ENCODE assay signal across 8 cellular contexts in genomic region chr10:61987951-61988379, GRCh38.
DNase-seq lines count a peak whose midpoint lies in the region; ATAC-seq and TF ChIP-seq lines count a peak whose summit lies in the region.

No MANE protein-coding gene starts in this region.

- intact Hi-C loops in Calu3 (cut with micrococcal nuclease; ENCODE audit: unreplicated experiment): no loop called here

- BruUV-seq in Calu3 (replicated peaks; lab: Mats Ljungman, UMichigan): no TSS peak

- no peaks in the 10 kb centered on the region for H3K9me3 ChIP-seq in muscle layer of duodenum (ENCODE audit: control insufficient read depth in 1 of 2, low read length in 2 of 2)

- no peak for TF ChIP-seq CTCF in Calu3 (IDR thresholded peaks at IDR 0.05; ENCODE audit: unreplicated experiment)

- peaks cover 56% of the 10 kb centered on the region for H3K4me1 Mint-ChIP-seq in activated CD8-positive, alpha-beta T cell treated with anti-CD3 and anti-CD28 coated beads, Interleukin-2, amount 10 ng/mL, durations not matched to agents 7 days and 5 days (ENCODE audit: low read depth)
- peaks cover 10% of the 10 kb centered on the region for H3K4me1 Mint-ChIP-seq in Calu3 (ENCODE audit: low read depth, unreplicated experiment)

- H3K4me3 ChIP-seq in ACC112 (ENCODE audit: low read depth, low read length): peak overlapping the region; percentile 15
- H3K4me3 ChIP-seq in muscle layer of duodenum (ENCODE audit: low read depth in 1 of 2, low read length in 2 of 2): peak overlapping the region in 1 of 2 donors; percentile 19

- H3K36me3 ChIP-seq in ACC112 (ENCODE audit: insufficient read depth, low read length) (no peaks in the 10 kb centered on the region), muscle layer of duodenum (ENCODE audit: control insufficient read depth in 1 of 2, insufficient read depth in 2 of 2, low read length in 2 of 2) (peaks cover 0 to 9% of the 10 kb centered on the region in 2 donors)

- no peak overlapping the region for H2AFZ ChIP-seq in ACC112 (ENCODE audit: low read length, unreplicated experiment)

- peak; percentile 97 for ATAC-seq in GM19023 (IDR thresholded peaks at IDR 0.05; ENCODE audit: unreplicated experiment)
- peak; percentile 95 for ATAC-seq in HG03097 (IDR thresholded peaks at IDR 0.05; ENCODE audit: low FRiP score, unreplicated experiment)
- peak; percentile 91 for ATAC-seq in activated CD8-positive, alpha-beta T cell treated with anti-CD3 and anti-CD28 coated beads, Interleukin-2, amount 10 ng/mL, durations not matched to agents 7 days and 5 days

- peak; percentile 42 for DNase-seq in activated CD8-positive, alpha-beta T cell treated with anti-CD3 and anti-CD28 coated beads, Interleukin-2, amount 10 ng/mL, durations not matched to agents 7 days and 5 days
- DNase-seq in pons (ENCODE audit: low spot score): no peak
- no peak for DNase-seq in Calu3
- DNase-seq in iPS-NIHi7 (ENCODE audit: extremely low spot score): no peak

- H3K4me3 Mint-ChIP-seq in activated CD8-positive, alpha-beta T cell treated with anti-CD3 and anti-CD28 coated beads, Interleukin-2, amount 10 ng/mL, durations not matched to agents 7 days and 5 days: peak overlapping the region; percentile 56
- no peak overlapping the region for H3K4me3 Mint-ChIP-seq in Calu3 (ENCODE audit: low read depth, unreplicated experiment)

- POLR2A ChIA-PET in activated CD8-positive, alpha-beta T cell treated with anti-CD3 and anti-CD28 coated beads, Interleukin-2, amount 10 ng/mL, durations not matched to agents 7 days and 5 days (lab: Charles Lee): interaction anchor here (0.7 to 5.9 kb wide), 10 partner anchors 10 to 90 kb away, joined by 3 to 58 read pairs (median 3); partner anchors contain the start of gene ARID5B

- peak overlapping the region; percentile 88 for H3K27ac Mint-ChIP-seq in activated CD8-positive, alpha-beta T cell treated with anti-CD3 and anti-CD28 coated beads, Interleukin-2, amount 10 ng/mL, durations not matched to agents 7 days and 5 days
- no peak overlapping the region for H3K27ac Mint-ChIP-seq in Calu3 (ENCODE audit: unreplicated experiment)

- CTCF ChIA-PET in activated CD8-positive, alpha-beta T cell treated with anti-CD3 and anti-CD28 coated beads, Interleukin-2, amount 10 ng/mL, durations not matched to agents 7 days and 5 days (lab: Charles Lee): interaction anchor here (0.5 to 2.8 kb wide), 9 partner anchors 12 to 196 kb away, joined by 3 to 13 read pairs (median 4); partner anchors contain the start of gene ARID5B
- CTCF ChIA-PET in Calu3 (lab: Charles Lee): interaction anchor here (0.7 kb wide), 1 partner anchor 201 kb away, joined by 3 read pairs; no protein-coding TSS in a partner anchor

- peak overlapping the region; percentile 3 for H3K27ac ChIP-seq in ACC112 (ENCODE audit: low read depth, low read length)
- peak overlapping the region; percentile 70 for H3K27ac ChIP-seq in muscle layer of duodenum (ENCODE audit: low read length)

- H3K9me3 Mint-ChIP-seq in activated CD8-positive, alpha-beta T cell treated with anti-CD3 and anti-CD28 coated beads, Interleukin-2, amount 10 ng/mL, durations not matched to agents 7 days and 5 days (ENCODE audit: insufficient read depth): no peaks in the 10 kb centered on the region
- no peaks in the 10 kb centered on the region for H3K9me3 Mint-ChIP-seq in Calu3 (ENCODE audit: low read depth, unreplicated experiment)

- peaks cover 20% of the 10 kb centered on the region for H3K4me1 ChIP-seq in ACC112 (ENCODE audit: control insufficient read depth, insufficient read depth, low read length, unreplicated experiment)
- H3K4me1 ChIP-seq in muscle layer of duodenum (ENCODE audit: control insufficient read depth in 1 of 2, insufficient read depth in 2 of 2, low read length in 2 of 2): peaks cover 5 to 18% of the 10 kb centered on the region in 2 donors

- H3K79me2 ChIP-seq in ACC112 (ENCODE audit: control insufficient read depth, insufficient read depth, low read length, unreplicated experiment): peaks cover 2% of the 10 kb centered on the region

- peaks cover 34% of the 10 kb centered on the region for H3K36me3 Mint-ChIP-seq in activated CD8-positive, alpha-beta T cell treated with anti-CD3 and anti-CD28 coated beads, Interleukin-2, amount 10 ng/mL, durations not matched to agents 7 days and 5 days (ENCODE audit: low read depth)
- peaks cover 4% of the 10 kb centered on the region for H3K36me3 Mint-ChIP-seq in Calu3 (ENCODE audit: insufficient read depth, unreplicated experiment)

- H3K27me3 Mint-ChIP-seq in activated CD8-positive, alpha-beta T cell treated with anti-CD3 and anti-CD28 coated beads, Interleukin-2, amount 10 ng/mL, durations not matched to agents 7 days and 5 days (ENCODE audit: low read depth): no peaks in the 10 kb centered on the region
- H3K27me3 Mint-ChIP-seq in Calu3 (ENCODE audit: unreplicated experiment): no peaks in the 10 kb centered on the region

- H3K27me3 ChIP-seq in ACC112 (ENCODE audit: insufficient read depth, low read length): no peaks in the 10 kb centered on the region
- H3K27me3 ChIP-seq in muscle layer of duodenum (ENCODE audit: low read depth, low read length): no peaks in the 10 kb centered on the region
